21 cellular contexts compared by ENCODE assay signal in the genomic region with DNA sequence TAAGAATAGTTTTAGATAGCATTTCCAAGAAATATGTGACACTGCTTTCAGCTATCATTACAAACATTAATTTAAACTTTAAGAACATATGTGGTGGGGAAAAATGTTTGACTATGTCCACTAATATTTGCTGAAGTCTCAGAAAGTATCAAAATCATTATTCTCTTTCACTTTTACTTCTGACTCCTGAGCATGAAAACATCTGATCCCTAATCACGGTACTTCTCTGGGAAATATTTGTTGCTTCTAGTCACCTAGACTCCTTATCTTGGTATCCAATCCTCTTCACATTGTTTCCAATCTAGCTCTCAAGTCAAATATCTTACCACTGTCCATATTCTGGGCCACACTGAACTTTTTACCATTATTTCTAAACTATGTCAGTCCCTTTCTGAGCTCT.
"Had no signal": no experiment of that assay in that cellular context is flagged by ENCODE, and none has a peak within 500 bp of the region (broad histone marks: within the 10 kb centered on the region; RNA-seq: fewer than 3 reads in every experiment).

No MANE protein-coding gene starts in this region.

- H3K4me1 ChIP-seq: colonic mucosa, esophagus squamous epithelium, gastroesophageal sphincter, left ventricle myocardium inferior, right atrium auricular region, upper lobe of left lung, uterus had no signal

- FAIRE-seq: keratinocyte, small intestine had no signal

- H3K4me3 ChIP-seq: colonic mucosa, esophagus squamous epithelium, gastroesophageal sphincter, left ventricle myocardium inferior, lung, neural progenitor cell, ovary, right atrium auricular region, tibial artery, upper lobe of left lung, uterus had no signal

- H3K4me1 Mint-ChIP-seq: naive thymus-derived CD8-positive, alpha-beta T cell; neural progenitor cell had no signal

- ATAC-seq: gastroesophageal sphincter; naive thymus-derived CD8-positive, alpha-beta T cell; stimulated activated naive CD8-positive, alpha-beta T cell treated with anti-CD3 and anti-CD28 coated beads, Interleukin-15, Interleukin-2, amounts not matched to agents 100 U/mL and 50 U/mL, for 24 hours had no signal

- H3K27me3 ChIP-seq: colonic mucosa, esophagus squamous epithelium, gastroesophageal sphincter, neural progenitor cell, ovary, right atrium auricular region, tibial artery, upper lobe of left lung, uterus had no signal

- H3K36me3 ChIP-seq: colonic mucosa, ovary, right atrium auricular region, uterus had no signal

- H3K4me3 Mint-ChIP-seq: naive thymus-derived CD8-positive, alpha-beta T cell; neural progenitor cell had no signal

- H3K27ac ChIP-seq: colonic mucosa, esophagus squamous epithelium, gastroesophageal sphincter, left ventricle myocardium inferior, neural progenitor cell, ovary, right atrium auricular region, tibial artery, upper lobe of left lung, uterus had no signal

- H3K4me2 ChIP-seq: neural progenitor cell had no signal

- H3K9me3 Mint-ChIP-seq: naive thymus-derived CD8-positive, alpha-beta T cell; neural progenitor cell had no signal

- H3K27me3 Mint-ChIP-seq: naive thymus-derived CD8-positive, alpha-beta T cell had no signal

- H3K27ac Mint-ChIP-seq: naive thymus-derived CD8-positive, alpha-beta T cell; neural progenitor cell had no signal

- H2AFZ ChIP-seq: neural progenitor cell had no signal

- H3K9ac ChIP-seq: neural progenitor cell had no signal

- DNase-seq: colonic mucosa; dermis blood vessel endothelial cell; esophagus squamous epithelium; foreskin fibroblast; glutamatergic neuron; left ventricle myocardium inferior; naive thymus-derived CD8-positive, alpha-beta T cell; nucleus accumbens; ovary; small intestine; stimulated activated CD4-positive, alpha-beta T cell treated with anti-CD3 and anti-CD28 coated beads, Interleukin-12 subunit alpha, Interleukin-12 subunit beta, amount 100 ng/mL, for 4 hours; stimulated activated CD4-positive, alpha-beta T cell treated with anti-CD3 and anti-CD28 coated beads, Interleukin-2, amount 100 ng/mL, for 48 hours; stimulated activated naive CD8-positive, alpha-beta T cell treated with anti-CD3 and anti-CD28 coated beads, Interleukin-15, Interleukin-2, amounts not matched to agents 100 U/mL and 50 U/mL, for 24 hours; tibial artery; upper lobe of left lung; uterus had no signal

- H3K9me3 ChIP-seq: colonic mucosa, esophagus squamous epithelium, gastroesophageal sphincter, left ventricle myocardium inferior, ovary, right atrium auricular region, tibial artery, upper lobe of left lung, uterus had no signal
